In the genomic region with DNA sequence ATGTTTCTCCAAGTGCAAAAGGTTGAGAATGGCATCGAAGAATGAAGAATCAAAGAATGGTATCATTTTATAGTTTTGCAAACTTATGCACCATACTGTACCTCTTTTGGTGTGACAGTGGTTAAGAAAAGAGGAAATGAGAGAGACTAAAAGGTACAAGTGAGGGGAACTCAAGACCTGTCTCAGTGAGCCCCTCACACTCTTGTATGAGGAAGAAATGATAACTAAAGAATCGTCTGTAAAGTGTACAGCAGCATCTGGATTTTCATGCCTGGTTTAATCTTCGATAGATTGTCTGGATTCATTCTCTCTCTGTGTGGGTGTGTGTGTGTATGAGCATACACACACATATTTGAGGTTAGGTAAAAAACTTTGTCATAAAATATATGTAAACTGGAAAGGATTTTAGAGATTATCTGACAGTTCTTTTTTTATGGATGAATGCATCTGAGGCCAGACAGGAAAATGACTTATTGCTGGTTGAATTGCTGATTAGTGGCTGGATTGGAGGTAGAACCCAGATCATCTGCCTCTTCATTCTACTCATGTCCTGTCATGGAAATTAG, we compare ENCODE assay signal across 7 cellular contexts. TPM values are rescaled to one million over a fixed set of nuclear protein-coding genes. Genes with fewer than 3 reads are reported as not detected.
DNase-seq lines count a peak whose midpoint lies in the region; ATAC-seq and TF ChIP-seq lines count a peak whose summit lies in the region.

No MANE protein-coding gene starts in this region.

- intact Hi-C loops in lower lobe of right lung (cut with DNase I): no loop called here

- H3K79me2 ChIP-seq in OCI-LY1 (ENCODE audit: insufficient read depth, low read length): no peaks in the 10 kb centered on the region

- no peaks in the 10 kb centered on the region for H3K9me2 ChIP-seq in OCI-LY1 (ENCODE audit: low read depth, low read length)

- H3K27ac ChIP-seq in OCI-LY1 (ENCODE audit: low read depth, low read length, poor library complexity, severe bottlenecking) (peak overlapping the region; percentile 87), lower lobe of right lung (peak overlapping the region; percentile 66)

- TF ChIP-seq CTCF in OCI-LY1 (IDR thresholded peaks at IDR 0.05; ENCODE audit: low read length): no peak
- no peak for TF ChIP-seq CTCF in lower lobe of right lung (IDR thresholded peaks at IDR 0.05)

- H3K4me3 ChIP-seq in OCI-LY1 (ENCODE audit: low read depth, low read length, poor library complexity, severe bottlenecking) (peak overlapping the region; percentile 43), lower lobe of right lung (no peak overlapping the region)

- H3K4me1 ChIP-seq in OCI-LY1 (ENCODE audit: insufficient read depth, low read length, severe bottlenecking): peaks cover 86% of the 10 kb centered on the region
- peaks cover 69% of the 10 kb centered on the region for H3K4me1 ChIP-seq in lower lobe of right lung

- no peaks in the 10 kb centered on the region for H3K27me3 ChIP-seq in OCI-LY1 (ENCODE audit: insufficient read depth, low read length)
- H3K27me3 ChIP-seq in lower lobe of right lung (ENCODE audit: low read depth): no peaks in the 10 kb centered on the region

- H3F3A ChIP-seq in OCI-LY1 (ENCODE audit: insufficient read depth, low read length): peaks cover 8% of the 10 kb centered on the region; the same call in 1 of the 2 replicates

- peak; percentile 44 for ATAC-seq in GM19025 (IDR thresholded peaks at IDR 0.05; ENCODE audit: low read depth, unreplicated experiment)
- ATAC-seq in HG02798 (IDR thresholded peaks at IDR 0.05; ENCODE audit: poor library complexity, unreplicated experiment): peak; percentile 66
- no peak for ATAC-seq in lower lobe of right lung

- H3K9me3 ChIP-seq in OCI-LY1 (ENCODE audit: low read length) (no peaks in the 10 kb centered on the region), lower lobe of right lung (no peaks in the 10 kb centered on the region)

- H3K4me2 ChIP-seq in OCI-LY1 (ENCODE audit: low read length): peak overlapping the region; percentile 61

- no peak overlapping the region for H3K9ac ChIP-seq in OCI-LY1 (ENCODE audit: low read length)

- DNase-seq in lower lobe of right lung: no peak
- DNase-seq in DMS153 (lab: John Stamatoyannopoulos, UW): no peak
- no peak for DNase-seq in stimulated activated CD4-positive, alpha-beta T cell treated with anti-CD3 and anti-CD28 coated beads, Interleukin-15, amount 100 ng/mL, for 24 hours
- DNase-seq in AG20443 (ENCODE audit: low spot score): no peak

- H3K36me3 ChIP-seq in OCI-LY1 (ENCODE audit: insufficient read depth, low read length): no peaks in the 10 kb centered on the region
- H3K36me3 ChIP-seq in lower lobe of right lung: no peaks in the 10 kb centered on the region

- no peaks in the 10 kb centered on the region for H4K20me1 ChIP-seq in OCI-LY1 (ENCODE audit: insufficient read depth, low read length)

- H2AFZ ChIP-seq in OCI-LY1 (ENCODE audit: low read length): no peak overlapping the region

RNA-seq across cellular contexts. Expression of a gene that starts 15.9 kb away (rescaled TPM):
- 284 TPM for total RNA-seq in lower lobe of right lung

Comparison
In these comparisons a context has a peak if more than half of its experiments do, and no peak if none do; other contexts are left out.
1. ATAC-seq: peak in GM19025 (single experiment) and HG02798 (single experiment); none in lower lobe of right lung (0 of 2).